ENCODE assay signal across 20 cellular contexts in the genomic region with DNA sequence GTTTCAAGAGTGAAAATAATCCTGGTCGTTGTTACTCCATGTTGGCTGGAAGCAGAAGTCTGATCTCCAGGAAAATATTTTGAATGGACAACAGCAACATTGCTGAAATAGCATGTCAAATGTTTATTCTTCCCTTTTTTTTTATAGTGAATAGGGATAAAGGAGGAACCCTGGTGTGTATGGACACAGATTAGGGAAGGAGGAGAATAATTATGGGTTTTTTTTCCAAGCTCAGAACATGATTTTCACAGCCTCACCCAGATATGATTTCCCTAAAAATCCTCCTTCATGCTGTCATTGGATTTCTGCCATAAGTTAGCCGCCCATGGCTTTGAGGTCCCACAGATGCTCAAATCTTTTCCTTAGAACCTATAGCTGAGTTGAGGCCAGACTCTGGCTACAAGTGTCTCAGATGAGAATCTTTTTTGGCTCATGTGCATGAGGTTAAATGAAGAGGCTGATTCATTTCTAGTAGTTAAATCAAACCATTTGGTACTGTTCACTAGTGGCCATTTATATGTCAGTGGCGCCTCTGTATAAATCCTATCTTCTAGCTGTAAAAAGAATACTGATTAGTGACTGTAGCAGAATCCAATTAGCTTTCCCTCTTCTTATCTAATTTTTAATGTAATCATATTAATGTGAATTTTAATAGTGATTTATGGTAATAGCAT.
DNase-seq lines count a peak whose midpoint lies in the region; ATAC-seq and TF ChIP-seq lines count a peak whose summit lies in the region.
"Had no signal": no experiment of that assay in that cellular context is flagged by ENCODE, and none has a peak within 500 bp of the region (broad histone marks: within the 10 kb centered on the region; RNA-seq: fewer than 3 reads in every experiment).

No MANE protein-coding gene starts in this region.

- DNase-seq in left ventricle myocardium inferior: no peak
- DNase-seq in Right ventricle myocardium superior: no peak
- DNase-seq in SK-N-SH: no peak
- DNase-seq in lung (ENCODE audit: low spot score): peak; percentile 5
- no peak for DNase-seq in activated CD4-positive, alpha-beta T cell treated with anti-CD3 and anti-CD28 coated beads, Interleukin-2, amount 10 ng/mL, durations not matched to agents 24 days and 14 days
- DNase-seq in stimulated activated CD4-positive, alpha-beta T cell treated with anti-CD3 and anti-CD28 coated beads, Interleukin-1b, Interleukin-23, amount 100 ng/mL, for 48 hours: no peak
- DNase-seq in activated naive CD8-positive, alpha-beta T cell treated with anti-CD3 and anti-CD28 coated beads for 36 hours: no peak
- DNase-seq: CD4-positive, CD25-positive, alpha-beta regulatory T cell; Karpas-422; NCI-H1092 treated with DMSO at 0.1 percent for 48 hours; NCI-H1436; NCI-H187; NCI-H2081 treated with DMSO at 0.1 percent for 48 hours; NCI-H2171 treated with DMSO at 0.1 percent for 48 hours; NCI-H345; NCI-H510A treated with DMSO at 0.1 percent for 48 hours; PC-9; RPMI8226; SHP77 treated with DMSO at 0.1 percent for 48 hours had no signal

- WGBS in SK-N-SH (ENCODE audit: low lambda C conversion rate): 85% methylated on average over 3 of the region's 3 CpGs
- WGBS in lung, 2 donors: 78 to 85% methylated on average over 3 of the region's 3 CpGs

- TF ChIP-seq CTCF in left ventricle myocardium inferior (IDR thresholded peaks at IDR 0.05; ENCODE audit: borderline replicate concordance): no peak
- no peak for TF ChIP-seq CTCF in SK-N-SH (IDR thresholded peaks at IDR 0.05)
- no peak for TF ChIP-seq CTCF in lung (IDR thresholded peaks at IDR 0.05; ENCODE audit: control extremely low read depth, extremely low read depth)

- no peak overlapping the region for H3K4me3 Mint-ChIP-seq in activated CD4-positive, alpha-beta T cell treated with anti-CD3 and anti-CD28 coated beads, Interleukin-2, amount 10 ng/mL, durations not matched to agents 24 days and 14 days
- H3K4me3 Mint-ChIP-seq in activated naive CD8-positive, alpha-beta T cell treated with anti-CD3 and anti-CD28 coated beads for 36 hours: no peak overlapping the region
- H3K4me3 Mint-ChIP-seq: CD4-positive, CD25-positive, alpha-beta regulatory T cell had no signal

- CTCF ChIA-PET in SK-N-SH (lab: Yijun Ruan, JAX): interaction anchor here (0.8 to 1.0 kb wide), 2 partner anchors 15 to 17 kb away, joined by 3 read pairs; no protein-coding TSS in a partner anchor

- no peaks in the 10 kb centered on the region for H3K9me2 ChIP-seq in SK-N-SH

- no peak for TF ChIP-seq EP300 in SK-N-SH (IDR thresholded peaks at IDR 0.05; ENCODE audit: borderline replicate concordance in 1 of 2, low read depth in 1 of 2, low read length in 1 of 2)

- H3K36me3 Mint-ChIP-seq in activated CD4-positive, alpha-beta T cell treated with anti-CD3 and anti-CD28 coated beads, Interleukin-2, amount 10 ng/mL, durations not matched to agents 24 days and 14 days (ENCODE audit: low read depth): no peaks in the 10 kb centered on the region
- H3K36me3 Mint-ChIP-seq in activated naive CD8-positive, alpha-beta T cell treated with anti-CD3 and anti-CD28 coated beads for 36 hours: no peaks in the 10 kb centered on the region
- H3K36me3 Mint-ChIP-seq: CD4-positive, CD25-positive, alpha-beta regulatory T cell had no signal

- H3K36me3 ChIP-seq in left ventricle myocardium inferior (no peaks in the 10 kb centered on the region), SK-N-SH (replicated peaks in 1 of 2; ENCODE audit: control insufficient read depth in 1 of 2, insufficient read depth in 2 of 2, low read length in 1 of 2) (no peaks in the 10 kb centered on the region), lung (ENCODE audit: control insufficient read depth in 2 of 2, insufficient read depth in 2 of 2, low read length in 2 of 2) (no peaks in the 10 kb centered on the region)
- H3K36me3 ChIP-seq: BLaER1 had no signal

- no peak for ATAC-seq in Right ventricle myocardium superior (ENCODE audit: poor library complexity)
- ATAC-seq in lung (ENCODE audit: insufficient read depth, low FRiP score): no peak

- H3K4me1 Mint-ChIP-seq in activated CD4-positive, alpha-beta T cell treated with anti-CD3 and anti-CD28 coated beads, Interleukin-2, amount 10 ng/mL, durations not matched to agents 24 days and 14 days: no peaks in the 10 kb centered on the region
- no peaks in the 10 kb centered on the region for H3K4me1 Mint-ChIP-seq in activated naive CD8-positive, alpha-beta T cell treated with anti-CD3 and anti-CD28 coated beads for 36 hours
- H3K4me1 Mint-ChIP-seq: CD4-positive, CD25-positive, alpha-beta regulatory T cell had no signal

- no peaks in the 10 kb centered on the region for H4K20me1 ChIP-seq in SK-N-SH (ENCODE audit: insufficient read depth)
- H4K20me1 ChIP-seq: BLaER1 had no signal

- H3K9me3 Mint-ChIP-seq in activated CD4-positive, alpha-beta T cell treated with anti-CD3 and anti-CD28 coated beads, Interleukin-2, amount 10 ng/mL, durations not matched to agents 24 days and 14 days: peaks cover 14% of the 10 kb centered on the region
- H3K9me3 Mint-ChIP-seq in activated naive CD8-positive, alpha-beta T cell treated with anti-CD3 and anti-CD28 coated beads for 36 hours: peaks cover 20% of the 10 kb centered on the region

- intact Hi-C loops in left ventricle myocardium inferior (cut with micrococcal nuclease): no loop called here
- intact Hi-C loops in Right ventricle myocardium superior (cut with DNase I): no loop called here
- intact Hi-C loops in activated CD4-positive, alpha-beta T cell treated with anti-CD3 and anti-CD28 coated beads, Interleukin-2, amount 10 ng/mL, durations not matched to agents 24 days and 14 days (cut with micrococcal nuclease): no loop called here

- POLR2A ChIA-PET in SK-N-SH (lab: Yijun Ruan, JAX): no interaction called here

- H3K9ac ChIP-seq in SK-N-SH: no peak overlapping the region
- H3K9ac ChIP-seq: BLaER1 had no signal

- no peak overlapping the region for H3K27ac Mint-ChIP-seq in activated CD4-positive, alpha-beta T cell treated with anti-CD3 and anti-CD28 coated beads, Interleukin-2, amount 10 ng/mL, durations not matched to agents 24 days and 14 days
- no peak overlapping the region for H3K27ac Mint-ChIP-seq in activated naive CD8-positive, alpha-beta T cell treated with anti-CD3 and anti-CD28 coated beads for 36 hours
- H3K27ac Mint-ChIP-seq: CD4-positive, CD25-positive, alpha-beta regulatory T cell had no signal

- H3K4me1 ChIP-seq in left ventricle myocardium inferior: no peaks in the 10 kb centered on the region
- no peaks in the 10 kb centered on the region; a peak in 1 of 4 replicates for H3K4me1 ChIP-seq in SK-N-SH (ENCODE audit: control insufficient read depth in 1 of 2, insufficient read depth in 2 of 2, low read depth in 1 of 2, low read length in 1 of 2)
- H3K4me1 ChIP-seq in lung (ENCODE audit: control insufficient read depth in 2 of 2, insufficient read depth in 2 of 2, low read length in 2 of 2): no peaks in the 10 kb centered on the region
- H3K4me1 ChIP-seq: BLaER1 had no signal

- H3K27ac ChIP-seq in left ventricle myocardium inferior (replicated peaks) (peak overlapping the region; percentile 9), SK-N-SH (ENCODE audit: low read depth in 2 of 2, low read length in 1 of 2) (no peak overlapping the region), lung (ENCODE audit: low read depth in 1 of 2, low read length in 1 of 2) (no peak overlapping the region)
- H3K27ac ChIP-seq: BLaER1, PC-9 had no signal

- no peak for TF ChIP-seq RAD21 in SK-N-SH (IDR thresholded peaks at IDR 0.05; ENCODE audit: low read length)

- H3K27me3 Mint-ChIP-seq in activated CD4-positive, alpha-beta T cell treated with anti-CD3 and anti-CD28 coated beads, Interleukin-2, amount 10 ng/mL, durations not matched to agents 24 days and 14 days: peaks cover 3% of the 10 kb centered on the region
- no peaks in the 10 kb centered on the region for H3K27me3 Mint-ChIP-seq in activated naive CD8-positive, alpha-beta T cell treated with anti-CD3 and anti-CD28 coated beads for 36 hours
- H3K27me3 Mint-ChIP-seq: CD4-positive, CD25-positive, alpha-beta regulatory T cell had no signal

- H3K27me3 ChIP-seq in left ventricle myocardium inferior (ENCODE audit: low read depth): no peaks in the 10 kb centered on the region
- no peaks in the 10 kb centered on the region for H3K27me3 ChIP-seq in SK-N-SH (ENCODE audit: insufficient read depth)
- no peaks in the 10 kb centered on the region for H3K27me3 ChIP-seq in lung (ENCODE audit: control insufficient read depth, insufficient read depth)
- H3K27me3 ChIP-seq: BLaER1 had no signal

- H3F3A ChIP-seq in SK-N-SH (replicated peaks; ENCODE audit: insufficient read depth): no peaks in the 10 kb centered on the region

- no peak overlapping the region for H3K4me3 ChIP-seq in left ventricle myocardium inferior
- no peak overlapping the region for H3K4me3 ChIP-seq in SK-N-SH (ENCODE audit: low read depth in 2 of 2, low read length in 1 of 2)
- no peak overlapping the region for H3K4me3 ChIP-seq in lung
- H3K4me3 ChIP-seq: BLaER1, PC-9 had no signal

- H2AFZ ChIP-seq in SK-N-SH (ENCODE audit: low read depth): no peak overlapping the region
- H2AFZ ChIP-seq: PC-9 had no signal

- peaks cover 28% of the 10 kb centered on the region for H3K9me3 ChIP-seq in left ventricle myocardium inferior (replicated peaks)
- H3K9me3 ChIP-seq in SK-N-SH: peaks cover 20% of the 10 kb centered on the region
- H3K9me3 ChIP-seq in lung (ENCODE audit: control insufficient read depth in 2 of 2, insufficient read depth in 1 of 2, low read length in 1 of 2): no peaks in the 10 kb centered on the region

- H3K4me2 ChIP-seq in SK-N-SH: no peak overlapping the region
- H3K4me2 ChIP-seq: BLaER1, PC-9 had no signal

- no peaks in the 10 kb centered on the region for H3K79me2 ChIP-seq in SK-N-SH (ENCODE audit: insufficient read depth)

TF ChIP-seq in SK-N-SH, 30 proteins besides CTCF, POLR2A, EP300 and RAD21:
- TF ChIP-seq RXRA (IDR thresholded peaks at IDR 0.05; ENCODE audit: borderline replicate concordance, low read depth) (no peak), TCF12 (IDR thresholded peaks at IDR 0.05) (peak; percentile 21; the same call in 1 of the 2 replicates)
